ENCODE assay signal across 13 cellular contexts in the genomic region with DNA sequence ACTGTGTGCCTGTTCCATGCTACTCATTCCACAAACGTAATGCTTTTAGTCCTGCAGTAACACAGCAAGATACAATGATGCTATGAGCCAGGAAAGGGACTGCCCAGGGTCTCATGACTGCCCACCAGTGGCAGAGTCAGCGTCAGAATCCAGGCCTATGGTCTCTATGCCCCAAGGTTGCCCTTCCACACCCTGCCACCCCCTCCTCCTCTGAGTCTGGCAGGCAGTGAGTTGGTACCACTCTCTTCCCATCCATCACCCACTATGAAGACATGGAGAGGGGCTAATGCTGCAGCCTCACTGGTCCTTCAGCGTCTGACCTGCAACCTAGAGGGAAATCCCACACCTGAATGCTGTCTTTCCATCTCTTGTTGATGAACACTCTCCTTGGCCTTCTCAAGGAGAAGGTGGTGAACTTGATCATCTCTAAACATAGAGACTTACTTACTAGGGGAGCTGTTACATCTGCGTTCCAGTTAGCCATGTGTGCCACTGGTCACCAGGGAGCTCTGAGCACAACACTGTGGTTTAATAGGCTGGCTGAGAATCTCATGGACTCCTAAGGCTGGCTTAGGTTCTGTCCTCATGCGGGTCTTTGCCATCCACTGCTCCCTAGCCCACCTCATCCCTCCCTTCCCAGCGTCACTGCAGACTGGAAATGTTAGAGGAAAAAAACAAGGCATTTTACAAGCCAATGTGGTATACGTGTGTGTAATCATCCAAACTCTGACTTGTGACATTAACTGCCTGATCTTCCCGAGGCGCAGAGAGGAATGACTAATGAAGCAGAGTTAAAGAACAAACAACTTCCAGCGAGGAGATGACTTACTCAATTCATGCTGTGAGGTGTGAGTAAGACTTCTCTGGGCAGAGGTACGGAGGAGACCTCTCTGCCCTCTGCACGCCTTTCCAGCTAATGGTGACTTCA. TPM values are rescaled to one million over a fixed set of nuclear protein-coding genes. Genes with fewer than 3 reads are reported as not detected.
DNase-seq lines count a peak whose midpoint lies in the region; ATAC-seq, FAIRE-seq and TF ChIP-seq lines count a peak whose summit lies in the region.
"Had no signal": no experiment of that assay in that cellular context is flagged by ENCODE, and none has a peak within 500 bp of the region (broad histone marks: within the 10 kb centered on the region; RNA-seq: fewer than 3 reads in every experiment).

No MANE protein-coding gene starts in this region.

- H4K20me1 ChIP-seq in GM12878 (ENCODE audit: control insufficient read depth, insufficient read depth) (no peaks in the 10 kb centered on the region), hepatocyte (ENCODE audit: insufficient read depth, poor library complexity, severe bottlenecking) (no peaks in the 10 kb centered on the region)

- FAIRE-seq in GM12878 (lab: Jason Lieb, UNC), result peak; percentile 31

- H3K79me2 ChIP-seq in GM12878 (ENCODE audit: control insufficient read depth, insufficient read depth, low read length) (no peaks in the 10 kb centered on the region), hepatocyte (no peaks in the 10 kb centered on the region)

- no peak overlapping the region for H2AFZ ChIP-seq in GM12878 (ENCODE audit: control insufficient read depth, low read depth, low read length)
- H2AFZ ChIP-seq in hepatocyte, result no peak overlapping the region

- H3K4me1 ChIP-seq in A673 (ENCODE audit: insufficient read depth, low read length, poor library complexity, severe bottlenecking) (peaks cover 10% of the 10 kb centered on the region), GM12878 (ENCODE audit: control insufficient read depth, insufficient read depth, low read length) (no peaks in the 10 kb centered on the region), hepatocyte (ENCODE audit: insufficient read depth) (peaks cover 8% of the 10 kb centered on the region), spleen (no peaks in the 10 kb centered on the region)

- RAD21 ChIA-PET in GM12878 (lab: Charles Lee; ENCODE audit: unreplicated experiment), result no interaction called here

- in situ Hi-C loops in GM12878 (cut with MboI), result no loop called here

- intact Hi-C loops in A673 (cut with micrococcal nuclease; ENCODE audit: unreplicated experiment) (no loop called here), GM12878 (cut with micrococcal nuclease; ENCODE audit: unreplicated experiment) (no loop called here), spleen (cut with DNase I; ENCODE audit: low total_unique reads) (no loop called here)

- no peaks in the 10 kb centered on the region for H3K36me3 ChIP-seq in A673 (ENCODE audit: insufficient read depth, low read length, poor library complexity, severe bottlenecking)
- H3K36me3 ChIP-seq in GM12878 (ENCODE audit: control insufficient read depth in 2 of 2, insufficient read depth in 2 of 2, low read length in 1 of 2), result no peaks in the 10 kb centered on the region; a peak in 1 of 4 replicates
- no peaks in the 10 kb centered on the region for H3K36me3 ChIP-seq in hepatocyte (replicated peaks; ENCODE audit: insufficient read depth, low read depth)
- peaks cover 0 to 42% (median 0%) of the 10 kb centered on the region in 6 donors for H3K36me3 ChIP-seq in spleen

- no peak for ATAC-seq in GM12878

- SMC1A ChIA-PET in GM12878 (lab: Charles Lee; ENCODE audit: uncharacterized antibody, unreplicated experiment), result interaction anchor here (0.8 to 1.3 kb wide), 2 partner anchors 12 to 27 kb away, joined by 3 read pairs; no protein-coding TSS in a partner anchor

- BruUV-seq in A673 (replicated peaks; lab: Mats Ljungman, UMichigan) (no TSS peak), GM12878 (replicated peaks; lab: Mats Ljungman, UMichigan) (no TSS peak)

- TF ChIP-seq POLR2A in GM12878 (IDR thresholded peaks at IDR 0.05; ENCODE audit: low read depth, low read length) (no peak), spleen (IDR thresholded peaks at IDR 0.05) (no peak)

- peak overlapping the region; percentile 28 for H3K27ac ChIP-seq in A673 (ENCODE audit: low read depth, low read length, poor library complexity, severe bottlenecking)
- H3K27ac ChIP-seq in GM12878 (ENCODE audit: control insufficient read depth, insufficient read depth), result no peak overlapping the region
- peak overlapping the region; percentile 87 for H3K27ac ChIP-seq in hepatocyte
- no peak overlapping the region for H3K27ac ChIP-seq in spleen

- peak; percentile 58 for DNase-seq in A673 (ENCODE audit: low spot score)
- peak; percentile 87 for DNase-seq in HPDE6-E6E7 (ENCODE audit: extremely low spot score)
- DNase-seq in GM12878 (ENCODE audit: low read depth, low spot score), result no peak
- DNase-seq in hepatocyte (ENCODE audit: low spot score), result peak; percentile 78
- DNase-seq in SHP77 (lab: John Stamatoyannopoulos, UW), result no peak
- DNase-seq in spleen, result no peak
- no peak for DNase-seq in NCI-H1694 treated with DMSO at 0.1 percent for 48 hours (lab: John Stamatoyannopoulos, UW)
- DNase-seq in NCI-H146 treated with DMSO at 0.1 percent for 48 hours (lab: John Stamatoyannopoulos, UW; ENCODE audit: unreplicated experiment), result no peak
- DNase-seq: activated CD8-positive, alpha-beta memory T cell treated with anti-CD3 and anti-CD28 coated beads, Interleukin-2, amount 50 U/mL, for 4 hours; CD4-positive, alpha-beta T cell; effector CD4-positive, alpha-beta T cell; Right ventricle myocardium superior; stimulated activated CD4-positive, alpha-beta T cell treated with anti-CD3 and anti-CD28 coated beads, Interleukin-4, amount 100 ng/mL, for 24 hours had no signal

- no peak overlapping the region for H3K4me2 ChIP-seq in GM12878 (ENCODE audit: control insufficient read depth, insufficient read depth)
- H3K4me2 ChIP-seq in hepatocyte, result no peak overlapping the region

- no peaks in the 10 kb centered on the region for H3K27me3 ChIP-seq in A673 (replicated peaks; ENCODE audit: insufficient read depth, low read depth, low read length, poor library complexity)
- H3K27me3 ChIP-seq in GM12878 (replicated peaks in 1 of 2; ENCODE audit: control insufficient read depth in 2 of 2, insufficient read depth in 2 of 2, low read length in 1 of 2), result no peaks in the 10 kb centered on the region
- no peaks in the 10 kb centered on the region for H3K27me3 ChIP-seq in hepatocyte
- H3K27me3 ChIP-seq in spleen (replicated peaks in 1 of 7), result no peaks in the 10 kb centered on the region

- 60% methylated on average over 12 of the region's 12 CpGs for WGBS in GM12878 (ENCODE audit: insufficient coverage, insufficient replicate concordance, low lambda C conversion rate, missing lambda C conversion rate)
- 61% methylated on average over 12 of the region's 12 CpGs for WGBS in hepatocyte (ENCODE audit: low lambda C conversion rate, missing lambda C conversion rate)
- 80 to 89% (median 84%) methylated on average over 12 of the region's 12 CpGs for WGBS in spleen, 5 donors

- no peaks in the 10 kb centered on the region for H3K9me2 ChIP-seq in hepatocyte (replicated peaks; ENCODE audit: insufficient read depth)

- TF ChIP-seq CTCF in A673 (conservative IDR thresholded peaks at IDR 0.05; ENCODE audit: low read depth, low read length) (no peak), GM12878 (IDR thresholded peaks at IDR 0.05 in 2 of 3, conservative IDR thresholded peaks at IDR 0.05 in 1 of 3; ENCODE audit: control insufficient read depth in 2 of 3, extremely low read depth in 1 of 3, insufficient read depth in 1 of 3, low read depth in 3 of 3, low read length in 3 of 3) (no peak), hepatocyte (IDR thresholded peaks at IDR 0.05; ENCODE audit: poor library complexity) (no peak), spleen (IDR thresholded peaks at IDR 0.05 in 8 of 11, conservative IDR thresholded peaks at IDR 0.05 in 3 of 11) (no peak)

- TF ChIP-seq EP300 in GM12878 (IDR thresholded peaks at IDR 0.05; ENCODE audit: borderline replicate concordance in 1 of 2, control insufficient read depth in 1 of 2, low read depth in 2 of 2, low read length in 2 of 2), result no peak

- POLR2A ChIA-PET in A673 (lab: Charles Lee; ENCODE audit: low non-redundant PET) (no interaction called here), GM12878 (lab: Charles Lee) (interaction anchor here (0.6 kb wide), 1 partner anchor 258 kb away, joined by 3 read pairs; no protein-coding TSS in a partner anchor)

- H3K4me3 ChIP-seq in A673 (ENCODE audit: low read depth, low read length, poor library complexity, severe bottlenecking) (no peak overlapping the region), GM12878 (no peak overlapping the region), hepatocyte (no peak overlapping the region), spleen (no peak overlapping the region)

- H3K9ac ChIP-seq in GM12878 (ENCODE audit: control insufficient read depth, insufficient read depth, low read length), result no peak overlapping the region

- H3K9me3 ChIP-seq in A673 (ENCODE audit: low read depth, low read length, poor library complexity, severe bottlenecking) (no peaks in the 10 kb centered on the region), GM12878 (replicated peaks; ENCODE audit: control insufficient read depth, insufficient read depth, low read length) (no peaks in the 10 kb centered on the region), hepatocyte (ENCODE audit: low read depth) (no peaks in the 10 kb centered on the region), spleen (no peaks in the 10 kb centered on the region)

- no peak for TF ChIP-seq RAD21 in GM12878 (IDR thresholded peaks at IDR 0.05; ENCODE audit: insufficient read depth, low read depth, low read length)

- CTCF ChIA-PET in A673 (lab: Charles Lee) (no interaction called here), GM12878 (lab: Yijun Ruan, JAX) (interaction anchor here (0.6 kb wide), 1 partner anchor 45 kb away, joined by 4 read pairs; no protein-coding TSS in a partner anchor)

RNA-seq across cellular contexts. Expression of gene STEAP3, which starts 28.8 kb away (rescaled TPM):
- total RNA-seq in A673 (2021) (19.3 and 20.3 TPM in 2 replicates), GM12878 (2014; rRNA removed) (3.7 and 5.5 TPM in 2 replicates), GM12878 (2014; rRNA removed; fragmentation: Illumina TruSeq; extraction: Trizol) (2.0 and 2.2 TPM in 2 replicates), GM12878 (2021) (7.6 and 8.3 TPM in 2 replicates), hepatocyte (10.2 and 11.2 TPM in 2 replicates), spleen (1 to 10 TPM in 5 of 7 donors, under 1 TPM in 2; 0.68 to 3.6 (median 2.2) TPM)
- 26.1 and 27.1 TPM in 2 replicates for total RNA-seq in GM12878 (2013; cell fraction: nucleolus; rRNA removed)
- 2.1 TPM for polyA plus RNA-seq in GM12878 (2011; ENCODE audit: low read depth)
- polyA plus RNA-seq in GM12878 (2011; rRNA removed) (3.1 and 8.2 TPM in 2 replicates), GM12878 (2014; fragmentation: Illumina TruSeq; extraction: Trizol) (1.7 and 3.7 TPM in 2 replicates), GM12878 (2014; fragmentation: Nextera tagmentation; extraction: Ambion mirVana) (under 1 TPM; 0.42 to 0.84 TPM), GM12878 (2014; rRNA removed) (4.2 and 4.5 TPM in 2 replicates), GM12878 (2016; fragmentation: Nextera tagmentation; extraction: Ambion mirVana) (1 to 10 TPM; 5.5 to 6.5 TPM), hepatocyte (7.1 and 12.0 TPM in 2 replicates), spleen (1 to 10 TPM in 1 of 3 donors, under 1 TPM in 2; 0.26 to 1.0 (median 0.50) TPM)
- polyA plus RNA-seq in GM12878 (2011; cell fraction: cytosol; rRNA removed), result 7.1 and 8.9 TPM in 2 replicates
- 27.0 and 29.6 TPM in 2 replicates for polyA plus RNA-seq in GM12878 (2011; cell fraction: nucleus; rRNA removed)
- 3.2 and 4.4 TPM in 2 replicates for polyA plus RNA-seq in GM12878 (2012)
- 10.4 and 10.8 TPM in 2 replicates for polyA minus RNA-seq in GM12878 (2011; rRNA and poly(A)+ RNA removed)
- polyA minus RNA-seq in GM12878 (2011; cell fraction: cytosol; rRNA and poly(A)+ RNA removed), result 4.3 and 6.8 TPM in 2 replicates
- polyA minus RNA-seq in GM12878 (2011; cell fraction: nucleus; rRNA and poly(A)+ RNA removed), result 6.9 and 13.1 TPM in 2 replicates
- total RNA-seq: CD4-positive, alpha-beta T cell had no signal

Comparison
In these comparisons a context has a peak if more than half of its experiments do, and no peak if none do; other contexts are left out.
1. DNase-seq: peak in A673 (single experiment), HPDE6-E6E7 (single experiment) and hepatocyte (single experiment); none in GM12878 (single experiment), SHP77 (0 of 2), spleen (single experiment), NCI-H1694 treated with DMSO at 0.1 percent for 48 hours (single experiment) and NCI-H146 treated with DMSO at 0.1 percent for 48 hours (single experiment).
2. H3K27ac ChIP-seq: peak in A673 (single experiment) and hepatocyte (single experiment); none in GM12878 (single experiment) and spleen (0 of 8).